12 cellular contexts compared by ENCODE assay signal in genomic region chrX:151870603-151871002, GRCh38. TPM values are rescaled to one million over a fixed set of nuclear protein-coding genes. Genes with fewer than 3 reads are reported as not detected.
A peak's percentile ranks its signal among the peaks of the same experiment; 100 is the strongest.
DNase-seq lines count a peak whose midpoint lies in the region; ATAC-seq and TF ChIP-seq lines count a peak whose summit lies in the region.
"Had no signal": no experiment of that assay in that cellular context is flagged by ENCODE, and none has a peak within 500 bp of the region (broad histone marks: within the 10 kb centered on the region; RNA-seq: fewer than 3 reads in every experiment).

No MANE protein-coding gene starts in this region.

- TF ChIP-seq CTCF in SK-N-SH (IDR thresholded peaks at IDR 0.05) (no peak), fibroblast of lung (conservative IDR thresholded peaks at IDR 0.05 in 1 of 2, IDR thresholded peaks at IDR 0.05 in 1 of 2; ENCODE audit: low read depth in 1 of 2, low read length in 2 of 2) (no peak), retinal pigment epithelial cell (conservative IDR thresholded peaks at IDR 0.05; ENCODE audit: low read depth, low read length) (no peak), suprapubic skin (IDR thresholded peaks at IDR 0.05) (no peak)

- DNase-seq in GM04504 (ENCODE audit: low read depth): peak; percentile 55
- no peak for DNase-seq in SK-N-SH
- peak; percentile 50 to 93 for DNase-seq in fibroblast of lung (ENCODE audit: low read depth in 2 of 2)
- peak; percentile 63 for DNase-seq in retinal pigment epithelial cell (ENCODE audit: low read depth)
- no peak for DNase-seq in suprapubic skin (ENCODE audit: low spot score in 2 of 2)
- no peak for DNase-seq in left colon
- no peak for DNase-seq in T-helper 9 cell
- DNase-seq: activated naive CD8-positive, alpha-beta T cell treated with anti-CD3 and anti-CD28 coated beads, Interleukin-2, amount 50 U/mL, for 24 hours; T-helper 2 cell had no signal

- intact Hi-C loops in left colon (cut with DNase I, micrococcal nuclease): no loop called here

- H3K79me2 ChIP-seq in SK-N-SH (ENCODE audit: insufficient read depth): no peaks in the 10 kb centered on the region
- H3K79me2 ChIP-seq in fibroblast of lung (ENCODE audit: control insufficient read depth, insufficient read depth, low read length): no peaks in the 10 kb centered on the region

- H3K9me3 ChIP-seq in SK-N-SH: 0 out of 2 replicates have a peak, but pooled peaks cover 10% of the 10 kb centered on the region
- no peaks in the 10 kb centered on the region for H3K9me3 ChIP-seq in fibroblast of lung (ENCODE audit: control insufficient read depth, insufficient read depth, low read depth, low read length)
- H3K9me3 ChIP-seq in suprapubic skin: no peaks in the 10 kb centered on the region

- no peaks in the 10 kb centered on the region for H3K27me3 ChIP-seq in SK-N-SH (ENCODE audit: insufficient read depth)
- H3K27me3 ChIP-seq in fibroblast of lung (ENCODE audit: control insufficient read depth, insufficient read depth, low read length): no peaks in the 10 kb centered on the region
- H3K27me3 ChIP-seq in suprapubic skin: no peaks in the 10 kb centered on the region
- H3K27me3 ChIP-seq: neural progenitor cell had no signal

- POLR2A ChIA-PET in SK-N-SH (lab: Yijun Ruan, JAX): no interaction called here

- peaks cover 0 to 11% of the 10 kb centered on the region in 2 experiments; a peak in 2 of 4 replicates for H3K4me1 ChIP-seq in SK-N-SH (ENCODE audit: control insufficient read depth in 1 of 2, insufficient read depth in 2 of 2, low read depth in 1 of 2, low read length in 1 of 2)
- H3K4me1 ChIP-seq in fibroblast of lung (ENCODE audit: control insufficient read depth, extremely low read depth, insufficient read depth, low read length): no peaks in the 10 kb centered on the region
- no peaks in the 10 kb centered on the region for H3K4me1 ChIP-seq in suprapubic skin
- H3K4me1 ChIP-seq: neural progenitor cell had no signal

- peak overlapping the region in 1 of 2 experiments; percentile 53; a peak in 2 of 4 replicates for H3K4me3 ChIP-seq in SK-N-SH (ENCODE audit: low read depth in 2 of 2, low read length in 1 of 2)
- H3K4me3 ChIP-seq in fibroblast of lung (replicated peaks in 1 of 4; ENCODE audit: control extremely low read depth in 1 of 4, insufficient read depth in 1 of 4, low read depth in 3 of 4, low read length in 4 of 4): no peak overlapping the region
- no peak overlapping the region for H3K4me3 ChIP-seq in retinal pigment epithelial cell (ENCODE audit: low read length)
- H3K4me3 ChIP-seq in suprapubic skin: no peak overlapping the region
- H3K4me3 ChIP-seq: neural progenitor cell had no signal

- H3K9ac ChIP-seq in SK-N-SH (peak overlapping the region; percentile 77), fibroblast of lung (ENCODE audit: insufficient read depth, low read length) (no peak overlapping the region)
- H3K9ac ChIP-seq: neural progenitor cell had no signal

- H3K4me2 ChIP-seq in SK-N-SH (peak overlapping the region; percentile 72), fibroblast of lung (ENCODE audit: extremely low read depth, insufficient read depth, low read length) (peak overlapping the region; percentile 30)
- H3K4me2 ChIP-seq: neural progenitor cell had no signal

- TF ChIP-seq POLR2A in suprapubic skin (IDR thresholded peaks at IDR 0.05) (no peak), GM18505 (IDR thresholded peaks at IDR 0.05; ENCODE audit: borderline replicate concordance, extremely low read depth, insufficient read depth, insufficient read length) (no peak)

- H2AFZ ChIP-seq in SK-N-SH (ENCODE audit: low read depth) (no peak overlapping the region; the same call in 1 of the 2 replicates), fibroblast of lung (ENCODE audit: low read length) (no peak overlapping the region)
- H2AFZ ChIP-seq: neural progenitor cell had no signal

- H4K20me1 ChIP-seq in SK-N-SH (ENCODE audit: insufficient read depth) (no peaks in the 10 kb centered on the region), fibroblast of lung (ENCODE audit: control insufficient read depth, extremely low read depth, insufficient read depth, low read length) (no peaks in the 10 kb centered on the region)

- 18% methylated on average over 1 of the region's 1 CpG for WGBS in SK-N-SH (ENCODE audit: low lambda C conversion rate)
- 44% methylated on average over 1 of the region's 1 CpG for WGBS in suprapubic skin

- TF ChIP-seq EP300 in SK-N-SH (IDR thresholded peaks at IDR 0.05; ENCODE audit: borderline replicate concordance in 1 of 2, low read depth in 1 of 2, low read length in 1 of 2): peak in 1 of 2 experiments; percentile 85; a peak in 2 of 4 replicates
- TF ChIP-seq EP300 in suprapubic skin (IDR thresholded peaks at IDR 0.05): no peak

- H3K9me2 ChIP-seq in SK-N-SH: no peaks in the 10 kb centered on the region

- H3K36me3 ChIP-seq in SK-N-SH (replicated peaks in 1 of 2; ENCODE audit: control insufficient read depth in 1 of 2, insufficient read depth in 2 of 2, low read length in 1 of 2) (no peaks in the 10 kb centered on the region), fibroblast of lung (ENCODE audit: control insufficient read depth, insufficient read depth, low read length) (no peaks in the 10 kb centered on the region), suprapubic skin (no peaks in the 10 kb centered on the region)
- H3K36me3 ChIP-seq: neural progenitor cell had no signal

- ATAC-seq in GM18505 (IDR thresholded peaks at IDR 0.05; ENCODE audit: unreplicated experiment) (no peak), left colon (no peak)
- ATAC-seq: activated naive CD8-positive, alpha-beta T cell treated with anti-CD3 and anti-CD28 coated beads, Interleukin-2, amount 50 U/mL, for 24 hours; stimulated activated memory B cell treated with anti-CD40 and anti-IgM and Interleukin-4, amounts not matched to agents 10 μg/mL and 1 μg/mL and 100 μg/mL, for 72 hours had no signal

- H3F3A ChIP-seq in SK-N-SH (replicated peaks; ENCODE audit: insufficient read depth): peaks cover 10% of the 10 kb centered on the region

- CTCF ChIA-PET in SK-N-SH (lab: Yijun Ruan, JAX): no interaction called here

- H3K27ac ChIP-seq in SK-N-SH (ENCODE audit: low read depth in 2 of 2, low read length in 1 of 2) (peak overlapping the region in 1 of 2 experiments; percentile 97; a peak in 3 of 4 replicates), fibroblast of lung (ENCODE audit: insufficient read depth, low read length) (peak overlapping the region; percentile 66), suprapubic skin (no peak overlapping the region)
- H3K27ac ChIP-seq: neural progenitor cell had no signal

- no peak for TF ChIP-seq RAD21 in SK-N-SH (IDR thresholded peaks at IDR 0.05; ENCODE audit: low read length)

TF ChIP-seq in SK-N-SH, 30 proteins besides CTCF, POLR2A, EP300 and RAD21 (continues in another document):
- TF ChIP-seq TAF1 (IDR thresholded peaks at IDR 0.05; ENCODE audit: borderline replicate concordance, low read depth, low read length): no peak
- no peak for TF ChIP-seq GABPA (IDR thresholded peaks at IDR 0.05; ENCODE audit: low read depth)
- no peak for TF ChIP-seq GATA2 (CRISPR knock-in tag; IDR thresholded peaks at IDR 0.05)
- no peak for TF ChIP-seq MEF2A (IDR thresholded peaks at IDR 0.05; ENCODE audit: borderline replicate concordance, low read depth)
- TF ChIP-seq, protein P1, sequence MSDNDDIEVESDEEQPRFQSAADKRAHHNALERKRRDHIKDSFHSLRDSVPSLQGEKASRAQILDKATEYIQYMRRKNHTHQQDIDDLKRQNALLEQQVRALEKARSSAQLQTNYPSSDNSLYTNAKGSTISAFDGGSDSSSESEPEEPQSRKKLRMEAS (IDR thresholded peaks at IDR 0.05; ENCODE audit: low read depth): 0 out of 2 replicates have a peak, but pooled peaks have one; percentile 38
- TF ChIP-seq EZH2phosphoT487 (IDR thresholded peaks at IDR 0.05; ENCODE audit: borderline replicate concordance, low read depth): no peak
- TF ChIP-seq SIN3A (IDR thresholded peaks at IDR 0.05; ENCODE audit: borderline replicate concordance, low read depth, low read length): no peak
- TF ChIP-seq USF1 (IDR thresholded peaks at IDR 0.05; ENCODE audit: borderline replicate concordance, low read depth): no peak
- no peak for TF ChIP-seq REST (IDR thresholded peaks at IDR 0.05; ENCODE audit: low read depth, low read length)

RNA-seq across cellular contexts. Expression of gene MAGEA4, which starts 42.1 kb away (rescaled TPM):
- polyA plus RNA-seq in SK-N-SH (2012; rRNA removed) (0.10 and 0.19 TPM in 2 replicates), fibroblast of lung (not detected in 2 replicates)
- 0.09 and 0.12 TPM in 2 replicates for polyA plus RNA-seq in SK-N-SH (2012; cell fraction: cytosol; rRNA removed)
- 0.07 and 0.14 TPM in 2 replicates for polyA plus RNA-seq in SK-N-SH (2012; cell fraction: nucleus; rRNA removed)
- total RNA-seq in fibroblast of lung (not detected in 2 replicates), suprapubic skin (not detected), left colon (not detected)
- not detected in 2 replicates for polyA plus RNA-seq in fibroblast of lung (2012)
- not detected in 2 replicates for polyA minus RNA-seq in fibroblast of lung (ENCODE audit: low replicate concordance)

Comparison
In these comparisons a context has a peak if more than half of its experiments do, and no peak if none do; other contexts are left out.
1. DNase-seq: peak in GM04504 (single experiment), fibroblast of lung (2 of 2) and retinal pigment epithelial cell (single experiment); none in SK-N-SH (single experiment), suprapubic skin (0 of 2), left colon (0 of 2) and T-helper 9 cell (single experiment).